In genomic region chr22:25235547-25236290, GRCh38 we compare ENCODE assay signal across 8 cellular contexts. TPM values are rescaled to one million over a fixed set of nuclear protein-coding genes. Genes with fewer than 3 reads are reported as not detected.
A peak's percentile ranks its signal among the peaks of the same experiment; 100 is the strongest.
DNase-seq lines count a peak whose midpoint lies in the region; ATAC-seq and TF ChIP-seq lines count a peak whose summit lies in the region.

No MANE protein-coding gene starts in this region.

- H3K27ac Mint-ChIP-seq in CD8-positive, alpha-beta T cell = no peak overlapping the region
- no peak overlapping the region for H3K27ac Mint-ChIP-seq in central memory CD8-positive, alpha-beta T cell (ENCODE audit: low read depth)

- H3K4me3 ChIP-seq in CD8-positive, alpha-beta T cell (ENCODE audit: low read depth, low read length) = no peak overlapping the region
- H3K4me3 ChIP-seq in H7 (ENCODE audit: insufficient read depth, low read depth, low read length) = no peak overlapping the region
- no peak overlapping the region for H3K4me3 ChIP-seq in kidney epithelial cell (ENCODE audit: low read depth, low read length)

- H3K4me3 Mint-ChIP-seq in CD8-positive, alpha-beta T cell = no peak overlapping the region
- peak overlapping the region; percentile 25 for H3K4me3 Mint-ChIP-seq in central memory CD8-positive, alpha-beta T cell

- no peaks in the 10 kb centered on the region for H3K36me3 Mint-ChIP-seq in CD8-positive, alpha-beta T cell
- H3K36me3 Mint-ChIP-seq in central memory CD8-positive, alpha-beta T cell (ENCODE audit: insufficient read depth) = peaks cover 2% of the 10 kb centered on the region

- DNase-seq in CD8-positive, alpha-beta T cell = peak; percentile 14 to 65 (median 47)
- DNase-seq in H7 = peak; percentile 100
- DNase-seq in NCI-H2196 (lab: John Stamatoyannopoulos, UW; ENCODE audit: unreplicated experiment) = peak; percentile 59
- DNase-seq in activated CD4-positive, CD25-positive, alpha-beta regulatory T cell treated with anti-CD3 and anti-CD28 coated beads, Interleukin-2, amount 50 U/mL, for 72 hours = peak; percentile 73
- peak; percentile 29 to 30 for DNase-seq in central memory CD8-positive, alpha-beta T cell (ENCODE audit: low spot score in 2 of 2)
- peak; percentile 14 for DNase-seq in kidney epithelial cell (ENCODE audit: low read depth)
- peak; percentile 66 to 75 for DNase-seq in stimulated activated CD4-positive, alpha-beta T cell treated with anti-CD3 and anti-CD28 coated beads, Interleukin-2, amount 100 ng/mL, for 48 hours

- peaks cover 51% of the 10 kb centered on the region for H3K27me3 Mint-ChIP-seq in CD8-positive, alpha-beta T cell (ENCODE audit: low read depth)
- H3K27me3 Mint-ChIP-seq in central memory CD8-positive, alpha-beta T cell = peaks cover 76% of the 10 kb centered on the region

- H3K4me1 ChIP-seq in CD8-positive, alpha-beta T cell (ENCODE audit: insufficient read depth, low read length) = peaks cover 5% of the 10 kb centered on the region

- POLR2A ChIA-PET in CD8-positive, alpha-beta T cell (lab: Charles Lee) = no interaction called here

- H3K9me3 Mint-ChIP-seq in CD8-positive, alpha-beta T cell = no peaks in the 10 kb centered on the region
- H3K9me3 Mint-ChIP-seq in central memory CD8-positive, alpha-beta T cell = no peaks in the 10 kb centered on the region

- H3K9me3 ChIP-seq in CD8-positive, alpha-beta T cell (ENCODE audit: low read length) = no peaks in the 10 kb centered on the region

- peaks cover 4% of the 10 kb centered on the region for H3K4me1 Mint-ChIP-seq in CD8-positive, alpha-beta T cell (ENCODE audit: low read depth)
- peaks cover 10% of the 10 kb centered on the region for H3K4me1 Mint-ChIP-seq in central memory CD8-positive, alpha-beta T cell

- peak; percentile 65 for ATAC-seq in CD8-positive, alpha-beta T cell
- no peak for ATAC-seq in central memory CD8-positive, alpha-beta T cell (replicated peaks; ENCODE audit: extremely low read depth, poor library complexity, severe bottlenecking)
- ATAC-seq in GM21526 (IDR thresholded peaks at IDR 0.05; ENCODE audit: low FRiP score, unreplicated experiment) = no peak

- intact Hi-C loops in CD8-positive, alpha-beta T cell (cut with DNase I, micrococcal nuclease) = loop anchor here (5.0 kb wide), 2 partner anchors 537 to 1097 kb away; no protein-coding TSS in a partner anchor

- H3K36me3 ChIP-seq in CD8-positive, alpha-beta T cell (ENCODE audit: insufficient read depth, low read length) = no peaks in the 10 kb centered on the region
- no peaks in the 10 kb centered on the region for H3K36me3 ChIP-seq in H7 (replicated peaks; ENCODE audit: control insufficient read depth, insufficient read depth, low read length)
- no peaks in the 10 kb centered on the region for H3K36me3 ChIP-seq in kidney epithelial cell (ENCODE audit: control insufficient read depth, insufficient read depth, low read length)

- no peak overlapping the region for H3K27ac ChIP-seq in CD8-positive, alpha-beta T cell (ENCODE audit: low read depth, low read length)

- no peaks in the 10 kb centered on the region for H3K27me3 ChIP-seq in CD8-positive, alpha-beta T cell (ENCODE audit: insufficient read depth, low read length)
- H3K27me3 ChIP-seq in H7 (ENCODE audit: control insufficient read depth, insufficient read depth, low read length) (no peaks in the 10 kb centered on the region; the same call in 1 of the 2 replicates), kidney epithelial cell (ENCODE audit: control insufficient read depth, insufficient read depth, low read length) (peaks cover 5% of the 10 kb centered on the region)

- TF ChIP-seq CTCF in CD8-positive, alpha-beta T cell (IDR thresholded peaks at IDR 0.05) = peak; percentile 32
- peak; percentile 80 for TF ChIP-seq CTCF in kidney epithelial cell (IDR thresholded peaks at IDR 0.05; ENCODE audit: insufficient read depth, low read length, poor library complexity, severe bottlenecking)

- CTCF ChIA-PET in CD8-positive, alpha-beta T cell (lab: Charles Lee) = no interaction called here

RNA-seq across cellular contexts. Expression of gene CRYBB2, which starts 16.3 kb away (rescaled TPM):
- total RNA-seq in CD8-positive, alpha-beta T cell = not detected
- 0.59 TPM in 1 of 2 replicates, not detected in the other for total RNA-seq in H7 (2014; rRNA removed; shearing (Covaris generic))
- total RNA-seq in kidney epithelial cell = not detected in 2 replicates

RNA-seq across cellular contexts. Expression of gene CRYBB3, which starts 36.1 kb away (rescaled TPM):
- total RNA-seq in CD8-positive, alpha-beta T cell = not detected
- total RNA-seq in H7 (2014; rRNA removed; shearing (Covaris generic)) = 0.10 TPM in 1 of 2 replicates, not detected in the other
- 0.82 TPM in 1 of 2 replicates, not detected in the other for total RNA-seq in kidney epithelial cell

Comparison
In these comparisons a context has a peak if more than half of its experiments do, and no peak if none do; other contexts are left out.
1. DNase-seq: peak in every context shown above with its lines; median percentile 100 in H7; 73 in activated CD4-positive, CD25-positive, alpha-beta regulatory T cell treated with anti-CD3 and anti-CD28 coated beads, Interleukin-2, amount 50 U/mL, for 72 hours; 70 in stimulated activated CD4-positive, alpha-beta T cell treated with anti-CD3 and anti-CD28 coated beads, Interleukin-2, amount 100 ng/mL, for 48 hours; 59 in NCI-H2196; 47 in CD8-positive, alpha-beta T cell; 30 in central memory CD8-positive, alpha-beta T cell; 14 in kidney epithelial cell.